ENCODE assay signal across 26 cellular contexts in genomic region chr18:12786669-12787068, GRCh38.
"Had no signal": no experiment of that assay in that cellular context is flagged by ENCODE, and none has a peak within 500 bp of the region (broad histone marks: within the 10 kb centered on the region; RNA-seq: fewer than 3 reads in every experiment).

No MANE protein-coding gene starts in this region.

- H3K27me3 ChIP-seq: colonic mucosa, esophagus squamous epithelium, gastrocnemius medialis, heart right ventricle, left lung had no signal

- H3K4me3 ChIP-seq: colonic mucosa, esophagus squamous epithelium, gastrocnemius medialis, heart right ventricle, left lung, lower lobe of right lung had no signal

- H3K36me3 ChIP-seq: colonic mucosa had no signal

- H3K27me3 Mint-ChIP-seq: dendritic cell treated with granulocyte-macrophage colony-stimulating factor and Interleukin-4, amounts not matched to agents 40 ng/mL and 50 ng/mL, for 4 days; effector memory CD8-positive, alpha-beta T cell had no signal

- H3K27ac Mint-ChIP-seq: dendritic cell treated with granulocyte-macrophage colony-stimulating factor and Interleukin-4, amounts not matched to agents 40 ng/mL and 50 ng/mL, for 4 days; endodermal cell had no signal

- H3K4me3 Mint-ChIP-seq: dendritic cell treated with granulocyte-macrophage colony-stimulating factor and Interleukin-4, amounts not matched to agents 40 ng/mL and 50 ng/mL, for 4 days; effector memory CD8-positive, alpha-beta T cell; endodermal cell had no signal

- DNase-seq: colonic mucosa; cortex of kidney; effector CD8-positive, alpha-beta T cell; effector memory CD8-positive, alpha-beta T cell; endodermal cell; erythroblast; esophagus squamous epithelium; foreskin fibroblast; foreskin melanocyte; gastrocnemius medialis; glutamatergic neuron; head of caudate nucleus; heart right ventricle; hippocampal formation; left cardiac atrium; left lung; left ventricle myocardium superior; lower lobe of right lung; mesenchymal stem cell; midbrain had no signal

- H3K4me1 ChIP-seq: colonic mucosa, esophagus squamous epithelium, gastrocnemius medialis, heart right ventricle, left lung, lower lobe of right lung had no signal

- H3K9me3 ChIP-seq: colonic mucosa, esophagus squamous epithelium, gastrocnemius medialis, heart right ventricle, left lung, lower lobe of right lung had no signal

- H3K9me3 Mint-ChIP-seq: dendritic cell treated with granulocyte-macrophage colony-stimulating factor and Interleukin-4, amounts not matched to agents 40 ng/mL and 50 ng/mL, for 4 days; effector memory CD8-positive, alpha-beta T cell; endodermal cell had no signal

- H3K27ac ChIP-seq: colonic mucosa, epithelial cell of prostate, esophagus squamous epithelium, gastrocnemius medialis, heart right ventricle, left lung, lower lobe of right lung had no signal

- FAIRE-seq: endometrium, islet of Langerhans, keratinocyte had no signal

- ATAC-seq: effector memory CD8-positive, alpha-beta T cell; esophagus mucosa; gastrocnemius medialis; heart right ventricle; left cardiac atrium; left lung; left ventricle myocardium superior; lower lobe of right lung had no signal
